16 cellular contexts compared by ENCODE assay signal in the genomic region with DNA sequence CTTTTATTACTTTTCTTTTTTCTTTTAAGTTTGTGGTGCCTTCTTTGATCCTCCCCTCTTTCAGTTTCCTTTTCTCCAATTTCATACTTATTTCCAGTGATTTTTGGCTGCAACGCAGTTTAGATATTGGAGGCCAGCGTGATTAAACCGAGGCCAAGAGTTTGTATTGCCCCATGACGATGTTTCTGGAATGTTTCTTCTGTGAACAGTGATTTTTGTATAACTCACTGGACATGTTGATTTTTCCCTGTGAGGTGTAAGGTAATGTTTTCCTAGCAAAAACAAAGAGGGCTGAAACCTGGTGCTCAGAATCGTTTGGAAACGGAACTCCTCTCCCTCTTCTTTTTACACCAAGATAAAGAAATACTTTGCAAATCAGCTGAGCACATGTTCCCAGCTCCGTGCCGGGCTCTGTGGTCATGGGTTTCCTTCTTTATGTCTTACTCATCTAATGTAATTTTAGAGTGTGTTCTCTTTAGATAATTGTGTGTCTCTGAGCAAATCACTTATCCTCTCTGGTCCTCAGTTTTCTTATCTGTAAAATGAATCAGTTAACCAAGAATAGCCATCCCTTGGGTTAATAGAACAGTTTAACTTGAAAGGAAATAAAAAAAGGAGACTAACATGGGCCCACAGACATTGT.
DNase-seq lines count a peak whose midpoint lies in the region; ATAC-seq and TF ChIP-seq lines count a peak whose summit lies in the region.
"Had no signal": no experiment of that assay in that cellular context is flagged by ENCODE, and none has a peak within 500 bp of the region (broad histone marks: within the 10 kb centered on the region; RNA-seq: fewer than 3 reads in every experiment).

No MANE protein-coding gene starts in this region.

- H3K9ac ChIP-seq in skeletal muscle satellite cell (ENCODE audit: low read depth, low read length): no peak overlapping the region

- no peaks in the 10 kb centered on the region for H3K9me3 ChIP-seq in left lung
- no peaks in the 10 kb centered on the region for H3K9me3 ChIP-seq in skeletal muscle satellite cell (replicated peaks; ENCODE audit: low read length)
- H3K9me3 ChIP-seq in MG63: no peaks in the 10 kb centered on the region
- H3K9me3 ChIP-seq: heart left ventricle had no signal

- no peaks in the 10 kb centered on the region for H3K9me3 Mint-ChIP-seq in activated T-cell treated with anti-CD3 and anti-CD28 coated beads, Interleukin-2, amount 50 U/mL, for 24 hours
- H3K9me3 Mint-ChIP-seq: activated CD4-positive, alpha-beta T cell treated with anti-CD3 and anti-CD28 coated beads, Interleukin-2, amount 10 ng/mL, durations not matched to agents 24 days and 14 days; activated naive CD8-positive, alpha-beta T cell treated with anti-CD3 and anti-CD28 coated beads, Interleukin-2, amount 10 ng/mL, durations not matched to agents 7 days and 5 days; GM23338 had no signal

- H3K4me3 ChIP-seq in astrocyte of the spinal cord (ENCODE audit: low read depth, low read length) (no peak overlapping the region), left lung (no peak overlapping the region), skeletal muscle satellite cell (ENCODE audit: low read length) (no peak overlapping the region), MG63 (no peak overlapping the region)
- H3K4me3 ChIP-seq: GM23338 had no signal

- no peaks in the 10 kb centered on the region for H3K27me3 Mint-ChIP-seq in activated T-cell treated with anti-CD3 and anti-CD28 coated beads, Interleukin-2, amount 50 U/mL, for 24 hours
- H3K27me3 Mint-ChIP-seq: activated CD4-positive, alpha-beta T cell treated with anti-CD3 and anti-CD28 coated beads, Interleukin-2, amount 10 ng/mL, durations not matched to agents 24 days and 14 days; activated naive CD8-positive, alpha-beta T cell treated with anti-CD3 and anti-CD28 coated beads, Interleukin-2, amount 10 ng/mL, durations not matched to agents 7 days and 5 days had no signal

- in situ Hi-C loops in astrocyte of the spinal cord (cut with HindIII; ENCODE audit: low sequenced_read_pairs): no loop called here

- no peak for TF ChIP-seq CTCF in astrocyte of the spinal cord (IDR thresholded peaks at IDR 0.05; ENCODE audit: low read depth, low read length)
- no peak for TF ChIP-seq CTCF in left lung (IDR thresholded peaks at IDR 0.05)

- H3K36me3 ChIP-seq in left lung (no peaks in the 10 kb centered on the region), skeletal muscle satellite cell (ENCODE audit: insufficient read depth, low read length) (no peaks in the 10 kb centered on the region), MG63 (no peaks in the 10 kb centered on the region)
- H3K36me3 ChIP-seq: heart left ventricle had no signal

- H3K4me1 ChIP-seq in left lung (no peaks in the 10 kb centered on the region), skeletal muscle satellite cell (ENCODE audit: control insufficient read depth, insufficient read depth, low read length) (no peaks in the 10 kb centered on the region)

- H3K27ac Mint-ChIP-seq in activated T-cell treated with anti-CD3 and anti-CD28 coated beads, Interleukin-2, amount 50 U/mL, for 24 hours: no peak overlapping the region
- H3K27ac Mint-ChIP-seq: activated CD4-positive, alpha-beta T cell treated with anti-CD3 and anti-CD28 coated beads, Interleukin-2, amount 10 ng/mL, durations not matched to agents 24 days and 14 days; activated naive CD8-positive, alpha-beta T cell treated with anti-CD3 and anti-CD28 coated beads, Interleukin-2, amount 10 ng/mL, durations not matched to agents 7 days and 5 days; GM23338 had no signal

- H3K27me3 ChIP-seq in left lung: no peaks in the 10 kb centered on the region
- no peaks in the 10 kb centered on the region for H3K27me3 ChIP-seq in skeletal muscle satellite cell (ENCODE audit: control insufficient read depth, insufficient read depth, low read length)
- H3K27me3 ChIP-seq in MG63: no peaks in the 10 kb centered on the region
- H3K27me3 ChIP-seq: heart left ventricle had no signal

- no peaks in the 10 kb centered on the region for H3K36me3 Mint-ChIP-seq in activated T-cell treated with anti-CD3 and anti-CD28 coated beads, Interleukin-2, amount 50 U/mL, for 24 hours (ENCODE audit: low read depth)
- H3K36me3 Mint-ChIP-seq: activated naive CD8-positive, alpha-beta T cell treated with anti-CD3 and anti-CD28 coated beads, Interleukin-2, amount 10 ng/mL, durations not matched to agents 7 days and 5 days had no signal

- DNase-seq in HUDEP-2 (lab: John Stamatoyannopoulos, UW; ENCODE audit: unreplicated experiment in 76 of 76) (peak in 51 of 76 experiments; percentile 3 to 63 (median 25)), astrocyte of the spinal cord (ENCODE audit: low read depth, low spot score) (peak; percentile 37), left lung (no peak), NCI-H748 (lab: John Stamatoyannopoulos, UW; ENCODE audit: unreplicated experiment) (no peak), MG63 (no peak)
- DNase-seq in activated T-cell treated with anti-CD3 and anti-CD28 coated beads, Interleukin-2, amount 50 U/mL, for 24 hours: no peak
- no peak for DNase-seq in central memory CD4-positive, alpha-beta T cell
- DNase-seq: activated CD4-positive, alpha-beta T cell treated with anti-CD3 and anti-CD28 coated beads, Interleukin-2, amount 10 ng/mL, durations not matched to agents 24 days and 14 days; activated naive CD8-positive, alpha-beta T cell treated with anti-CD3 and anti-CD28 coated beads, Interleukin-2, amount 10 ng/mL, durations not matched to agents 7 days and 5 days; activated T-cell treated with anti-CD3 and anti-CD28 coated beads, Interleukin-2, amount 50 U/mL, for 1 hour; DMS 273 treated with DMSO at 0.1 percent for 48 hours; heart left ventricle; IMR-90; SHP77 had no signal

- peak; percentile 51 for ATAC-seq in left lung
- ATAC-seq: GM23338 had no signal

- H3K4me3 Mint-ChIP-seq in activated T-cell treated with anti-CD3 and anti-CD28 coated beads, Interleukin-2, amount 50 U/mL, for 24 hours: no peak overlapping the region
- H3K4me3 Mint-ChIP-seq: activated CD4-positive, alpha-beta T cell treated with anti-CD3 and anti-CD28 coated beads, Interleukin-2, amount 10 ng/mL, durations not matched to agents 24 days and 14 days; activated naive CD8-positive, alpha-beta T cell treated with anti-CD3 and anti-CD28 coated beads, Interleukin-2, amount 10 ng/mL, durations not matched to agents 7 days and 5 days; GM23338 had no signal

- H3K4me2 ChIP-seq in skeletal muscle satellite cell (ENCODE audit: low read length): peak overlapping the region; percentile 11
- H3K4me2 ChIP-seq: GM23338 had no signal

- intact Hi-C loops in left lung (cut with DNase I): no loop called here

- H3K27ac ChIP-seq in left lung: peak overlapping the region in 1 of 2 donors; percentile 33

- H3K4me1 Mint-ChIP-seq in activated T-cell treated with anti-CD3 and anti-CD28 coated beads, Interleukin-2, amount 50 U/mL, for 24 hours (ENCODE audit: low read depth): peaks cover 4% of the 10 kb centered on the region

Comparison
In these comparisons a context has a peak if more than half of its experiments do, and no peak if none do; other contexts are left out.
1. DNase-seq: peak in HUDEP-2 (51 of 76) and astrocyte of the spinal cord (single experiment); none in left lung (0 of 2), NCI-H748 (single experiment), activated T-cell treated with anti-CD3 and anti-CD28 coated beads, Interleukin-2, amount 50 U/mL, for 24 hours (single experiment), central memory CD4-positive, alpha-beta T cell (single experiment) and MG63 (single experiment).